12 cellular contexts compared by ENCODE assay signal in genomic region chr7:3067193-3067592, GRCh38. TPM values are rescaled to one million over a fixed set of nuclear protein-coding genes. Genes with fewer than 3 reads are reported as not detected.
DNase-seq lines count a peak whose midpoint lies in the region; ATAC-seq and TF ChIP-seq lines count a peak whose summit lies in the region.
"Had no signal": no experiment of that assay in that cellular context is flagged by ENCODE, and none has a peak within 500 bp of the region (broad histone marks: within the 10 kb centered on the region; RNA-seq: fewer than 3 reads in every experiment).

No MANE protein-coding gene starts in this region.

- H3K4me3 Mint-ChIP-seq in activated T-cell treated with anti-CD3 and anti-CD28 coated beads, Interleukin-2, amount 50 U/mL, for 24 hours: no peak overlapping the region
- H3K4me3 Mint-ChIP-seq in naive thymus-derived CD8-positive, alpha-beta T cell: peak overlapping the region in 7 of 10 donors; percentile 2 to 68 (median 50)
- no peak overlapping the region for H3K4me3 Mint-ChIP-seq in mesothelial cell of epicardium
- H3K4me3 Mint-ChIP-seq: endodermal cell, GM23338 had no signal

- peaks cover 16% of the 10 kb centered on the region for H3K9me3 Mint-ChIP-seq in activated T-cell treated with anti-CD3 and anti-CD28 coated beads, Interleukin-2, amount 50 U/mL, for 24 hours
- peaks cover 0 to 13% (median 5%) of the 10 kb centered on the region in 9 donors for H3K9me3 Mint-ChIP-seq in naive thymus-derived CD8-positive, alpha-beta T cell
- H3K9me3 Mint-ChIP-seq in mesothelial cell of epicardium: peaks cover 17% of the 10 kb centered on the region

- H3K9me3 ChIP-seq in DOHH2 (ENCODE audit: control insufficient read depth, insufficient read depth, low read length): peaks cover 5% of the 10 kb centered on the region; the same call in 1 of the 2 replicates

- no peak overlapping the region for H3K4me3 ChIP-seq in DOHH2 (ENCODE audit: low read length)
- H3K4me3 ChIP-seq: GM23338, tibial nerve had no signal

- no peaks in the 10 kb centered on the region for H3K27me3 Mint-ChIP-seq in activated T-cell treated with anti-CD3 and anti-CD28 coated beads, Interleukin-2, amount 50 U/mL, for 24 hours
- no peaks in the 10 kb centered on the region for H3K27me3 Mint-ChIP-seq in naive thymus-derived CD8-positive, alpha-beta T cell
- H3K27me3 Mint-ChIP-seq in mesothelial cell of epicardium (ENCODE audit: low read depth): peaks cover 5% of the 10 kb centered on the region

- no peak overlapping the region for H3K27ac ChIP-seq in DOHH2 (ENCODE audit: low read depth, low read length)
- H3K27ac ChIP-seq: tibial nerve had no signal

- DNase-seq in activated T-cell treated with anti-CD3 and anti-CD28 coated beads, Interleukin-2, amount 50 U/mL, for 24 hours: no peak
- DNase-seq in naive thymus-derived CD8-positive, alpha-beta T cell: no peak
- DNase-seq in DMS 273 (lab: John Stamatoyannopoulos, UW; ENCODE audit: unreplicated experiment) (no peak), mesothelial cell of epicardium (ENCODE audit: low spot score in 2 of 2, unreplicated experiment in 2 of 2) (no peak), SKM-1 treated with dmso at 0.1 percent for 144 hours (lab: John Stamatoyannopoulos, UW; ENCODE audit: unreplicated experiment) (no peak)
- DNase-seq: endodermal cell, left cardiac atrium had no signal

- peaks cover 10% of the 10 kb centered on the region for H3K27me3 ChIP-seq in DOHH2 (ENCODE audit: control insufficient read depth, low read length)
- H3K27me3 ChIP-seq: tibial nerve had no signal

- no peaks in the 10 kb centered on the region for H3K36me3 Mint-ChIP-seq in activated T-cell treated with anti-CD3 and anti-CD28 coated beads, Interleukin-2, amount 50 U/mL, for 24 hours (ENCODE audit: low read depth)
- peaks cover 0 to 13% (median 13%) of the 10 kb centered on the region in 3 donors for H3K36me3 Mint-ChIP-seq in naive thymus-derived CD8-positive, alpha-beta T cell
- no peaks in the 10 kb centered on the region for H3K36me3 Mint-ChIP-seq in mesothelial cell of epicardium

- H3K27ac Mint-ChIP-seq in activated T-cell treated with anti-CD3 and anti-CD28 coated beads, Interleukin-2, amount 50 U/mL, for 24 hours: peak overlapping the region; percentile 78
- peak overlapping the region in 9 of 10 donors; percentile 63 to 94 (median 83) for H3K27ac Mint-ChIP-seq in naive thymus-derived CD8-positive, alpha-beta T cell
- H3K27ac Mint-ChIP-seq in mesothelial cell of epicardium: no peak overlapping the region
- H3K27ac Mint-ChIP-seq: endodermal cell, GM23338 had no signal

- H3F3A ChIP-seq in DOHH2 (ENCODE audit: control insufficient read depth, insufficient read depth): no peaks in the 10 kb centered on the region; the same call in 1 of the 2 replicates

- no peaks in the 10 kb centered on the region for H3K9me2 ChIP-seq in DOHH2 (replicated peaks; ENCODE audit: control insufficient read depth, low read length)

- H3K79me2 ChIP-seq in DOHH2 (ENCODE audit: control insufficient read depth, low read length): no peaks in the 10 kb centered on the region

- no peaks in the 10 kb centered on the region for H3K36me3 ChIP-seq in DOHH2 (ENCODE audit: control insufficient read depth, low read length)
- H3K36me3 ChIP-seq: tibial nerve had no signal

- no peaks in the 10 kb centered on the region for H4K20me1 ChIP-seq in DOHH2 (ENCODE audit: control insufficient read depth, insufficient read depth, low read depth, low read length)

- peaks cover 77% of the 10 kb centered on the region for H3K4me1 Mint-ChIP-seq in activated T-cell treated with anti-CD3 and anti-CD28 coated beads, Interleukin-2, amount 50 U/mL, for 24 hours (ENCODE audit: low read depth)
- H3K4me1 Mint-ChIP-seq in naive thymus-derived CD8-positive, alpha-beta T cell: peaks cover 52 to 97% (median 86%) of the 10 kb centered on the region in 4 donors
- no peaks in the 10 kb centered on the region for H3K4me1 Mint-ChIP-seq in mesothelial cell of epicardium
- H3K4me1 Mint-ChIP-seq: endodermal cell had no signal

- ATAC-seq in GM21360 (IDR thresholded peaks at IDR 0.05; ENCODE audit: unreplicated experiment): peak; percentile 27
- no peak for ATAC-seq in naive thymus-derived CD8-positive, alpha-beta T cell
- ATAC-seq: GM23338, left cardiac atrium had no signal

- TF ChIP-seq CTCF in DOHH2 (IDR thresholded peaks at IDR 0.05; ENCODE audit: low read depth, low read length, poor library complexity, severe bottlenecking): no peak
- TF ChIP-seq CTCF in mesothelial cell of epicardium (IDR thresholded peaks at IDR 0.05; ENCODE audit: unreplicated experiment): no peak

- peak overlapping the region; percentile 34 for H3K4me2 ChIP-seq in DOHH2 (ENCODE audit: low read length)
- H3K4me2 ChIP-seq: GM23338 had no signal

- peaks cover 47% of the 10 kb centered on the region for H3K4me1 ChIP-seq in DOHH2 (ENCODE audit: control insufficient read depth, low read length)
- H3K4me1 ChIP-seq: tibial nerve had no signal

- POLR2A ChIA-PET in naive thymus-derived CD8-positive, alpha-beta T cell (lab: Charles Lee): interaction anchor here (0.9 to 7.9 kb wide), 4 partner anchors 23 to 85 kb away, joined by 3 to 86 read pairs (median 3); partner anchors contain the start of gene CARD11

RNA-seq across cellular contexts. Expression of gene CARD11, which starts 23.5 kb away (rescaled TPM):
- total RNA-seq in naive thymus-derived CD8-positive, alpha-beta T cell: 100 to 1,000 TPM; 104 to 109 TPM
- 10 to 100 TPM; 10.8 to 40.2 (median 18.9) TPM for polyA plus RNA-seq in naive thymus-derived CD8-positive, alpha-beta T cell
- total RNA-seq in mesothelial cell of epicardium: 8.3 to 9.8 TPM (median 9.3 TPM) in 3 replicates
- total RNA-seq: MCF 10A had no signal

Comparison
In these comparisons a context has a peak if more than half of its experiments do, and no peak if none do; other contexts are left out.
1. H3K4me3 Mint-ChIP-seq: peak in naive thymus-derived CD8-positive, alpha-beta T cell (7 of 10); none in activated T-cell treated with anti-CD3 and anti-CD28 coated beads, Interleukin-2, amount 50 U/mL, for 24 hours (single experiment) and mesothelial cell of epicardium (single experiment).